In genomic region chr4:15343000-15343399, GRCh38 we compare ENCODE assay signal across 21 cellular contexts.
"Had no signal": no experiment of that assay in that cellular context is flagged by ENCODE, and none has a peak within 500 bp of the region (broad histone marks: within the 10 kb centered on the region; RNA-seq: fewer than 3 reads in every experiment).

No MANE protein-coding gene starts in this region.

- H3K27ac Mint-ChIP-seq: mesothelial cell of epicardium; natural killer cell; stimulated activated naive B cell treated with anti-CD40 and anti-IgM and Interleukin-4, amounts not matched to agents 10 μg/mL and 1 μg/mL and 100 μg/mL, for 72 hours had no signal

- H3K9me3 Mint-ChIP-seq: mesothelial cell of epicardium; neural crest cell; stimulated activated naive B cell treated with anti-CD40 and anti-IgM and Interleukin-4, amounts not matched to agents 10 μg/mL and 1 μg/mL and 100 μg/mL, for 72 hours had no signal

- H3K4me3 Mint-ChIP-seq: mesothelial cell of epicardium; naive B cell; natural killer cell; neural crest cell; stimulated activated naive B cell treated with anti-CD40 and anti-IgM and Interleukin-4, amounts not matched to agents 10 μg/mL and 1 μg/mL and 100 μg/mL, for 72 hours had no signal

- H3K4me1 Mint-ChIP-seq: natural killer cell, neural crest cell had no signal

- DNase-seq: head of caudate nucleus; hippocampal formation; left ventricle myocardium inferior; mesendoderm; naive B cell; natural killer cell; nucleus accumbens; pancreas; posterior cingulate gyrus; psoas muscle; right lobe of liver; stimulated activated CD4-positive, alpha-beta T cell treated with anti-CD3 and anti-CD28 coated beads, Interleukin-2, amount 100 ng/mL, for 24 hours; stimulated activated CD4-positive, alpha-beta T cell treated with anti-CD3 and anti-CD28 coated beads, Interleukin-4, amount 100 ng/mL, for 1 hour; stimulated activated naive B cell treated with anti-CD40 and anti-IgM and Interleukin-4, amounts not matched to agents 10 μg/mL and 1 μg/mL and 100 μg/mL, for 72 hours; stimulated activated naive CD8-positive, alpha-beta T cell treated with anti-CD3 and anti-CD28 coated beads, Interleukin-15, Interleukin-2, amounts not matched to agents 100 U/mL and 50 U/mL, for 24 hours; stomach; tibial artery; trophoblast cell; upper lobe of right lung had no signal

- H3K36me3 Mint-ChIP-seq: mesothelial cell of epicardium, natural killer cell had no signal

- H3K27me3 Mint-ChIP-seq: stimulated activated naive B cell treated with anti-CD40 and anti-IgM and Interleukin-4, amounts not matched to agents 10 μg/mL and 1 μg/mL and 100 μg/mL, for 72 hours had no signal
